Comparison of ENCODE assay signal across 30 cellular contexts in the genomic region with DNA sequence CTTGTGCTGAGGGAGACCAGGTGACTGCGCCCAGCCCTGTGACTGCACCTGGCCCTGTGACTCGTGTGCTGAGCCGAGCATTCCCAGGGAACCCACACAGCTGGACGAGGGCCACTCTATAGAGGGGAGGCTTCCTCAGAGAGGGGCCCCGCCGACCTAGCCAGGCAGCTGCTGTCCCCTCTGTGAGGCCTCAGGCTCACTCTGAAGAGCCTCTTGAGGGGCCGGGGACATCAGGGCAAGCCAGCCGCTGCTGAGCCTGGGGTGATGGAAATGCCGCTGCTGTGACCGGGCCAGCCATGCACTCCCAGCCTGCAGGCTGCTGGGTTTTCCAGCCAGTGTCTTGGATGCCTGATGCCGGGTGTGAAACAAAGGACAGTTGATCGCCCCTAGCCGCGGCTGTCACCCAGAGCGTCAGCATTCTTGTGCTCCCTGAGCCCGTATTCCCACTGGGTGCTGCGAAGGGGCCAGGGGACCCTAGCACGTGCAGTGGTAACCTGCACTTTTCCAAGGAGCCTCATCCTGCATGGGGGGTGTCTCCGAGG. TPM values are rescaled to one million over a fixed set of nuclear protein-coding genes. Genes with fewer than 3 reads are reported as not detected.
DNase-seq lines count a peak whose midpoint lies in the region; TF ChIP-seq lines count a peak whose summit lies in the region.
"Had no signal": no experiment of that assay in that cellular context is flagged by ENCODE, and none has a peak within 500 bp of the region (broad histone marks: within the 10 kb centered on the region; RNA-seq: fewer than 3 reads in every experiment).

No MANE protein-coding gene starts in this region.

- peak overlapping the region; percentile 18 for H3K27ac ChIP-seq in caudate nucleus (ENCODE audit: low read depth, low read length)
- H3K27ac ChIP-seq in substantia nigra (ENCODE audit: low read depth, low read length, poor library complexity, severe bottlenecking): peak overlapping the region; percentile 71
- H3K27ac ChIP-seq in SJCRH30: no peak overlapping the region
- H3K27ac ChIP-seq: BLaER1, SJSA1 had no signal

- no peak overlapping the region for H3K4me3 ChIP-seq in SJCRH30
- H3K4me3 ChIP-seq: BLaER1, GM23338, HAP-1, SJSA1 had no signal

- TF ChIP-seq CTCF in chondrocyte (IDR thresholded peaks at IDR 0.05): no peak
- no peak for TF ChIP-seq CTCF in osteocyte (IDR thresholded peaks at IDR 0.05)

- H3K27me3 Mint-ChIP-seq in chondrocyte (ENCODE audit: low read depth) (no peaks in the 10 kb centered on the region), osteocyte (ENCODE audit: unreplicated experiment) (no peaks in the 10 kb centered on the region)
- H3K27me3 Mint-ChIP-seq: CD4-positive, CD25-positive, alpha-beta regulatory T cell had no signal

- no peaks in the 10 kb centered on the region for H3K9me3 Mint-ChIP-seq in chondrocyte (ENCODE audit: low read depth)
- no peaks in the 10 kb centered on the region for H3K9me3 Mint-ChIP-seq in osteocyte (ENCODE audit: unreplicated experiment)
- H3K9me3 Mint-ChIP-seq: GM23338, HFFc6 had no signal

- H3K27ac Mint-ChIP-seq in chondrocyte (ENCODE audit: unreplicated experiment): no peak overlapping the region
- H3K27ac Mint-ChIP-seq in osteocyte (ENCODE audit: unreplicated experiment): no peak overlapping the region
- H3K27ac Mint-ChIP-seq: CD4-positive, CD25-positive, alpha-beta regulatory T cell; GM23338; HFFc6 had no signal

- H3K36me3 ChIP-seq in SJCRH30: no peaks in the 10 kb centered on the region

- H3K4me1 Mint-ChIP-seq in chondrocyte (ENCODE audit: low read depth): no peaks in the 10 kb centered on the region
- H3K4me1 Mint-ChIP-seq in osteocyte (ENCODE audit: unreplicated experiment): no peaks in the 10 kb centered on the region
- H3K4me1 Mint-ChIP-seq: CD4-positive, CD25-positive, alpha-beta regulatory T cell; GM23338 had no signal

- H3K4me3 Mint-ChIP-seq in chondrocyte (ENCODE audit: unreplicated experiment) (no peak overlapping the region), osteocyte (ENCODE audit: unreplicated experiment) (no peak overlapping the region)
- H3K4me3 Mint-ChIP-seq: CD4-positive, CD25-positive, alpha-beta regulatory T cell; GM23338; HFFc6 had no signal

- intact Hi-C loops in head of caudate nucleus (cut with DNase I): no loop called here

- DNase-seq in Ammon's horn (ENCODE audit: low spot score): peak; percentile 66
- peak in 27 of 61 donors; percentile 9 to 63 (median 31) for DNase-seq in caudate nucleus (lab: John Stamatoyannopoulos, UW)
- DNase-seq in head of caudate nucleus: peak in 31 of 42 donors; percentile 32 to 81 (median 58)
- peak in 36 of 49 donors; percentile 22 to 82 (median 41) for DNase-seq in substantia nigra (lab: John Stamatoyannopoulos, UW)
- DNase-seq in chondrocyte (ENCODE audit: low spot score): no peak
- DNase-seq in SJCRH30: no peak
- DNase-seq in osteocyte (ENCODE audit: extremely low spot score, unreplicated experiment): no peak
- DNase-seq in iPS-NIHi11 (ENCODE audit: low spot score): no peak
- DNase-seq: 8988T; CD4-positive, CD25-positive, alpha-beta regulatory T cell; DMS153; DND-41; HFFc6; Kasumi-1; NCI-H1092 treated with DMSO at 0.1 percent for 48 hours; NCI-H1436; NCI-H187; NCI-H2081 treated with DMSO at 0.1 percent for 48 hours; NCI-H2171 treated with DMSO at 0.1 percent for 48 hours; NCI-H524; NCI-H748 treated with DMSO at 0.1 percent for 48 hours; PC-3 had no signal

- H3K4me1 ChIP-seq in SJCRH30: no peaks in the 10 kb centered on the region
- H3K4me1 ChIP-seq: BLaER1, HAP-1, SJSA1 had no signal

- no peaks in the 10 kb centered on the region for H3K27me3 ChIP-seq in SJCRH30
- H3K27me3 ChIP-seq: BLaER1, SJSA1 had no signal

- no peaks in the 10 kb centered on the region for H3K9me3 ChIP-seq in SJCRH30 (replicated peaks)
- H3K9me3 ChIP-seq: BLaER1, HAP-1, SJSA1 had no signal

- H3K36me3 Mint-ChIP-seq in chondrocyte (ENCODE audit: low read depth) (peaks cover 3% of the 10 kb centered on the region), osteocyte (ENCODE audit: unreplicated experiment) (no peaks in the 10 kb centered on the region)

RNA-seq across cellular contexts. Expression of a gene that starts 17.5 kb away (rescaled TPM):
- total RNA-seq in chondrocyte: 112 to 129 TPM (median 129 TPM) in 3 replicates
- total RNA-seq in SJCRH30 (2014; rRNA removed; shearing (Covaris generic)): 49.8 and 50.7 TPM in 2 replicates
- 138 and 143 TPM in 2 replicates for total RNA-seq in osteocyte

RNA-seq across cellular contexts. Expression of a gene that starts 21.9 kb away (rescaled TPM):
- total RNA-seq in chondrocyte (14.2 to 19.5 TPM (median 17.7 TPM) in 3 replicates), osteocyte (23.0 and 23.4 TPM in 2 replicates)
- total RNA-seq in SJCRH30 (2014; rRNA removed; shearing (Covaris generic)): 7.5 and 8.2 TPM in 2 replicates

RNA-seq across cellular contexts. Expression of a gene that starts 31.6 kb away (rescaled TPM):
- not detected in 3 replicates for total RNA-seq in chondrocyte
- 0.10 TPM in 1 of 2 replicates, not detected in the other for total RNA-seq in SJCRH30 (2014; rRNA removed; shearing (Covaris generic))
- total RNA-seq in osteocyte: not detected in 2 replicates
- total RNA-seq: HepG2, HT1080, M059J, PC-3, Right ventricle myocardium inferior, SJSA1 had no signal

RNA-seq across cellular contexts. Expression of a gene that starts 36.1 kb away (rescaled TPM):
- 0.21 to 0.32 TPM in 2 of 3 replicates, not detected in the other for total RNA-seq in chondrocyte
- total RNA-seq in SJCRH30 (2014; rRNA removed; shearing (Covaris generic)): 0.61 and 0.87 TPM in 2 replicates
- total RNA-seq in osteocyte: not detected in 2 replicates

RNA-seq across cellular contexts. Expression of a gene that starts 55.6 kb away (rescaled TPM):
- not detected in 3 replicates for total RNA-seq in chondrocyte
- total RNA-seq in SJCRH30 (2014; rRNA removed; shearing (Covaris generic)): not detected in 2 replicates
- total RNA-seq in osteocyte: not detected in 2 replicates
- total RNA-seq: CD4-positive, CD25-positive, alpha-beta regulatory T cell; GM23338; HFFc6; HT1080; M059J; PC-3; Right ventricle myocardium inferior; SJSA1 had no signal

Comparison
In these comparisons a context has a peak if more than half of its experiments do, and no peak if none do; other contexts are left out.
1. DNase-seq: peak in Ammon's horn (single experiment), head of caudate nucleus (31 of 42) and substantia nigra (36 of 49); none in chondrocyte (single experiment), SJCRH30 (0 of 2), osteocyte (single experiment) and iPS-NIHi11 (single experiment).